Comparison of ENCODE assay signal across 12 cellular contexts in genomic region chr3:113985526-113985925, GRCh38. TPM values are rescaled to one million over a fixed set of nuclear protein-coding genes. Genes with fewer than 3 reads are reported as not detected.
DNase-seq lines count a peak whose midpoint lies in the region; ATAC-seq, FAIRE-seq and TF ChIP-seq lines count a peak whose summit lies in the region.
"Had no signal": no experiment of that assay in that cellular context is flagged by ENCODE, and none has a peak within 500 bp of the region (broad histone marks: within the 10 kb centered on the region; RNA-seq: fewer than 3 reads in every experiment).

No MANE protein-coding gene starts in this region.

- FAIRE-seq in HTR-8/SVneo (lab: Jason Lieb, UNC): no peak

- H3K4me3 ChIP-seq in GM12865 (ENCODE audit: low read depth, low read length): no peak overlapping the region
- no peak overlapping the region for H3K4me3 ChIP-seq in ectodermal cell (ENCODE audit: insufficient read depth, low read depth, low read length)
- no peak overlapping the region for H3K4me3 ChIP-seq in BE2C (ENCODE audit: low read depth, low read length)

- no peaks in the 10 kb centered on the region for H3K27me3 ChIP-seq in ectodermal cell (ENCODE audit: control insufficient read depth, insufficient read depth, low read length, poor library complexity, severe bottlenecking)
- H3K27me3 ChIP-seq in BE2C: peaks cover 6% of the 10 kb centered on the region

- DNase-seq in GM12865 (ENCODE audit: low read depth) (peak; percentile 21), NK-92 (lab: John Stamatoyannopoulos, UW; ENCODE audit: unreplicated experiment) (no peak), BE2C (no peak), midbrain (lab: John Stamatoyannopoulos, UW) (no peak), HTR-8/SVneo (ENCODE audit: insufficient read length, low spot score) (no peak)
- DNase-seq: CD4-positive, CD25-positive, alpha-beta regulatory T cell; foreskin melanocyte; NCI-H345; right cardiac atrium had no signal

- H3K4me1 ChIP-seq in ectodermal cell (ENCODE audit: control insufficient read depth, insufficient read depth, low read length): no peaks in the 10 kb centered on the region
- no peaks in the 10 kb centered on the region for H3K4me1 ChIP-seq in BE2C

- no peaks in the 10 kb centered on the region for H3K9me3 ChIP-seq in ectodermal cell (ENCODE audit: control insufficient read depth, low read length)
- no peaks in the 10 kb centered on the region; the same call in 1 of the 2 replicates for H3K9me3 ChIP-seq in BE2C

- peak overlapping the region; percentile 51 for H3K27ac ChIP-seq in ectodermal cell (ENCODE audit: insufficient read depth, low read depth, low read length, poor library complexity, severe bottlenecking)

- TF ChIP-seq CTCF in GM12865 (IDR thresholded peaks at IDR 0.05; ENCODE audit: insufficient read depth, low read depth, low read length, missing control alignments): no peak
- no peak for TF ChIP-seq CTCF in BE2C (IDR thresholded peaks at IDR 0.05; ENCODE audit: low read depth, low read length)

- peak; percentile 87 for ATAC-seq in GM21515 (IDR thresholded peaks at IDR 0.05; ENCODE audit: unreplicated experiment)
- ATAC-seq in HG03442 (IDR thresholded peaks at IDR 0.05; ENCODE audit: unreplicated experiment): peak; percentile 83
- ATAC-seq: right cardiac atrium had no signal

- WGBS in ectodermal cell, 2 experiments: 84 to 89% methylated on average over 4 of the region's 4 CpGs

- H3K36me3 ChIP-seq in ectodermal cell (ENCODE audit: control insufficient read depth, insufficient read depth, low read length) (no peaks in the 10 kb centered on the region), BE2C (no peaks in the 10 kb centered on the region)

RNA-seq across cellular contexts. Expression of gene ZDHHC23, which starts 37.7 kb away (rescaled TPM):
- 1.5 TPM for polyA plus RNA-seq in ectodermal cell (2013, experiment 1 of 4)
- 1.8 TPM for polyA plus RNA-seq in ectodermal cell (2013, experiment 2 of 4)
- polyA plus RNA-seq in ectodermal cell (2013, experiment 3 of 4): 1.2 TPM
- polyA plus RNA-seq in ectodermal cell (2013, experiment 4 of 4): 1.3 TPM
- not detected for polyA plus RNA-seq in BE2C (2012; ENCODE audit: insufficient read depth, insufficient read length, low read depth)
